9 cellular contexts compared by ENCODE assay signal in the genomic region with DNA sequence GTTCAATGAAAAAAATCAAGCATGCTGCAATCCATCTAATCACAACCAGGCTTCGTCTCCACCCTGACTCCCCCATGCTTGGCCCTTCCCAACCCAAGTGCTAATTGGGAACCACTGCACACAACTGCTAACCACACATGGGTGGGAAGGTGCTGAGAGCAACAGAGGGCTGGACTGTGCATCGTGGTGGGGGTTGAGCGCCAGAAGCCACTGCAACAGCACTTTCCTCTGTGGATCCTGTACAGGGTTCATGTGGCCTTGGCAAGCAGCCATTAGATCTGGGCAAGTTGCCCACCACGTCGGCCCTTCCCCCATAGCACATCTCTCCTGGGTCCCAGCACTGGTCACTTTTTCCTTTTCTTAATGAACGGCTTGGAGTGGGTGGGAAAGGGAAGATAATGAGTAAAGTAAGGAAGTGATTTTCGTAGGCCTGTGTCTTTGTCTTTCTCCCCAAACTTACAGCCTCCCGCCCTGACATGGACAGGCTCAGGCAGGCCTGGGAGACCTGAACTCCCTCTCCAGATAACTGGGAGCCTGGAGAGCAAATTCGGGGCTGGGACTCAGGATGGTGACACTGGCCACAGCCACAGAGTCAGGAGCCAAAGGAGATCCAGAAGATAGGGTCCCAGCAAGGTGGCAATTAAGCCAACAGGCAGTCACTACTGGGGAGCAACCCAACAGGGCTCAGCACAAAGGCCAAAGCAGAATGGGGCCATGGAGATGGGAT. TPM values are rescaled to one million over a fixed set of nuclear protein-coding genes. Genes with fewer than 3 reads are reported as not detected.
DNase-seq lines count a peak whose midpoint lies in the region; TF ChIP-seq lines count a peak whose summit lies in the region.
"Had no signal": no experiment of that assay in that cellular context is flagged by ENCODE, and none has a peak within 500 bp of the region (broad histone marks: within the 10 kb centered on the region; RNA-seq: fewer than 3 reads in every experiment).

No MANE protein-coding gene starts in this region.

- H3K4me2 ChIP-seq in PC-9 = peak overlapping the region; percentile 11; the same call in 1 of the 2 replicates
- H3K4me2 ChIP-seq in OCI-LY7 (ENCODE audit: low read length) = no peak overlapping the region

- H3K9me3 ChIP-seq in PC-9 (ENCODE audit: insufficient read depth, low read depth) = no peaks in the 10 kb centered on the region
- H3K9me3 ChIP-seq in sigmoid colon = no peaks in the 10 kb centered on the region
- no peaks in the 10 kb centered on the region for H3K9me3 ChIP-seq in OCI-LY7 (ENCODE audit: low read length)

- H3K79me2 ChIP-seq in PC-9 (ENCODE audit: low read depth) = no peaks in the 10 kb centered on the region
- no peaks in the 10 kb centered on the region for H3K79me2 ChIP-seq in OCI-LY7 (ENCODE audit: insufficient read depth, low read depth, low read length)

- BruUV-seq in PC-9 (replicated peaks; lab: Mats Ljungman, UMichigan) (no TSS peak), OCI-LY7 (replicated peaks; lab: Mats Ljungman, UMichigan) (no TSS peak)

- POLR2A ChIA-PET in PC-9 (lab: Charles Lee; ENCODE audit: unreplicated experiment) (interaction anchor here (0.6 kb wide), 1 partner anchor 168 kb away, joined by 4 read pairs; no protein-coding TSS in a partner anchor), OCI-LY7 (lab: Charles Lee) (no interaction called here)

- no peak for TF ChIP-seq POLR2A in sigmoid colon (IDR thresholded peaks at IDR 0.05)

- H3K9me2 ChIP-seq in PC-9 (ENCODE audit: insufficient read depth) = no peaks in the 10 kb centered on the region
- no peaks in the 10 kb centered on the region for H3K9me2 ChIP-seq in OCI-LY7 (ENCODE audit: insufficient read depth, low read length)

- H2AFZ ChIP-seq in PC-9 (no peak overlapping the region), OCI-LY7 (ENCODE audit: low read length) (no peak overlapping the region)

- WGBS in sigmoid colon, 2 donors = 26 to 31% methylated on average over 9 of the region's 9 CpGs

- peaks cover 15% of the 10 kb centered on the region for H3K4me1 ChIP-seq in PC-9 (replicated peaks; ENCODE audit: insufficient read depth)
- H3K4me1 ChIP-seq in sigmoid colon = peaks cover 0 to 12% (median 9%) of the 10 kb centered on the region in 4 donors
- H3K4me1 ChIP-seq in OCI-LY7 (ENCODE audit: insufficient read depth, low read length, poor library complexity, severe bottlenecking) = no peaks in the 10 kb centered on the region

- intact Hi-C loops in PC-9 (cut with micrococcal nuclease; ENCODE audit: unreplicated experiment) = no loop called here
- intact Hi-C loops in sigmoid colon (cut with DNase I) = no loop called here
- intact Hi-C loops in OCI-LY7 (cut with micrococcal nuclease; ENCODE audit: unreplicated experiment) = no loop called here

- TF ChIP-seq CTCF in PC-9 (conservative IDR thresholded peaks at IDR 0.05) = no peak
- TF ChIP-seq CTCF in fibroblast of the aortic adventitia (IDR thresholded peaks at IDR 0.05; ENCODE audit: insufficient read depth, low read length) = no peak
- TF ChIP-seq CTCF in sigmoid colon (IDR thresholded peaks at IDR 0.05) = no peak
- TF ChIP-seq CTCF in OCI-LY7 (conservative IDR thresholded peaks at IDR 0.05; ENCODE audit: low read length) = no peak

- CTCF ChIA-PET in PC-9 (lab: Charles Lee) = no interaction called here
- CTCF ChIA-PET in OCI-LY7 (lab: Charles Lee; ENCODE audit: unreplicated experiment) = no interaction called here

- H3F3A ChIP-seq in PC-9 (ENCODE audit: insufficient read depth, low read depth) = no peaks in the 10 kb centered on the region; the same call in 1 of the 2 replicates

- H4K20me1 ChIP-seq in PC-9 (ENCODE audit: insufficient read depth) = no peaks in the 10 kb centered on the region
- no peaks in the 10 kb centered on the region for H4K20me1 ChIP-seq in OCI-LY7 (ENCODE audit: insufficient read depth, low read length)

- H3K36me3 ChIP-seq in PC-9 (ENCODE audit: low read depth) = peaks cover 14% of the 10 kb centered on the region; the same call in 1 of the 2 replicates
- H3K36me3 ChIP-seq in sigmoid colon = peaks cover 4 to 48% (median 9%) of the 10 kb centered on the region in 4 donors
- peaks cover 12% of the 10 kb centered on the region; the same call in 1 of the 2 replicates for H3K36me3 ChIP-seq in OCI-LY7 (ENCODE audit: insufficient read depth, low read length)

- H3K27ac ChIP-seq in PC-9 (no peak overlapping the region), sigmoid colon (peak overlapping the region; percentile 26 to 46 (median 42)), OCI-LY7 (ENCODE audit: low read depth, low read length, poor library complexity, severe bottlenecking) (no peak overlapping the region)

- no peak for TF ChIP-seq EP300 in sigmoid colon (IDR thresholded peaks at IDR 0.05)

- H3K27me3 ChIP-seq in PC-9 (ENCODE audit: insufficient read depth, low read depth) (no peaks in the 10 kb centered on the region), sigmoid colon (no peaks in the 10 kb centered on the region)

- DNase-seq in GM04503 (ENCODE audit: low read depth) (peak; percentile 37), PC-9 (peak; percentile 38 to 58), fibroblast of the aortic adventitia (ENCODE audit: low read depth) (peak; percentile 75), sigmoid colon (peak; percentile 71), DMS53 treated with DMSO at 0.1 percent for 48 hours (lab: John Stamatoyannopoulos, UW; ENCODE audit: unreplicated experiment) (no peak), NCI-H1436 (lab: John Stamatoyannopoulos, UW) (no peak), OCI-LY7 (ENCODE audit: low spot score) (no peak)
- no peak for DNase-seq in activated CD8-positive, alpha-beta memory T cell treated with anti-CD3 and anti-CD28 coated beads for 24 hours
- DNase-seq: NCI-H526 treated with DMSO at 0.1 percent for 48 hours had no signal

- H3K4me3 ChIP-seq in PC-9 (no peak overlapping the region), fibroblast of the aortic adventitia (ENCODE audit: low read depth, low read length) (no peak overlapping the region), sigmoid colon (no peak overlapping the region), OCI-LY7 (ENCODE audit: low read depth, low read length, poor library complexity, severe bottlenecking) (no peak overlapping the region)

RNA-seq across cellular contexts. Expression of gene MRPS10, which starts 34.4 kb away (rescaled TPM):
- 38.7 and 56.5 TPM in 2 replicates for total RNA-seq in PC-9 (2021)
- total RNA-seq in fibroblast of the aortic adventitia (ENCODE audit: low replicate concordance) = 15.7 and 63.4 TPM in 2 replicates
- 10 to 100 TPM; 27.7 to 35.2 (median 32.8) TPM for total RNA-seq in sigmoid colon
- polyA plus RNA-seq in sigmoid colon = 10 to 100 TPM; 28.8 to 41.4 (median 33.0) TPM
- 25.1 and 25.8 TPM in 2 replicates for total RNA-seq in OCI-LY7 (2014; rRNA removed; shearing (Covaris generic))
- 44.6 and 45.0 TPM in 2 replicates for total RNA-seq in OCI-LY7 (2022)

RNA-seq across cellular contexts. Expression of gene GUCA1B, which starts 57.3 kb away (rescaled TPM):
- total RNA-seq in PC-9 (2021) = 1.1 and 2.5 TPM in 2 replicates
- total RNA-seq in fibroblast of the aortic adventitia (ENCODE audit: low replicate concordance) = not detected in 2 replicates
- total RNA-seq in sigmoid colon = 1 to 10 TPM in 1 of 4 donors, under 1 TPM in 2, not detected in 1; 0.36 to 2.8 (median 0.82) TPM
- polyA plus RNA-seq in sigmoid colon = under 1 TPM in 1 of 3 donors, not detected in 2; 0.82 TPM
- total RNA-seq in OCI-LY7 (2014; rRNA removed; shearing (Covaris generic)) = 1.4 and 1.9 TPM in 2 replicates
- total RNA-seq in OCI-LY7 (2022) = 3.0 and 4.3 TPM in 2 replicates

Comparison
In these comparisons a context has a peak if more than half of its experiments do, and no peak if none do; other contexts are left out.
1. DNase-seq: peak in GM04503 (single experiment), PC-9 (2 of 2), fibroblast of the aortic adventitia (single experiment) and sigmoid colon (single experiment); none in DMS53 treated with DMSO at 0.1 percent for 48 hours (single experiment), NCI-H1436 (single experiment), OCI-LY7 (single experiment) and activated CD8-positive, alpha-beta memory T cell treated with anti-CD3 and anti-CD28 coated beads for 24 hours (single experiment).
2. H3K27ac ChIP-seq: peak in sigmoid colon (4 of 4); none in PC-9 (single experiment) and OCI-LY7 (single experiment).